ENCODE assay signal across 12 cellular contexts in genomic region chr6:6841571-6841970, GRCh38.
DNase-seq lines count a peak whose midpoint lies in the region; ATAC-seq and TF ChIP-seq lines count a peak whose summit lies in the region.
"Had no signal": no experiment of that assay in that cellular context is flagged by ENCODE, and none has a peak within 500 bp of the region (broad histone marks: within the 10 kb centered on the region; RNA-seq: fewer than 3 reads in every experiment).

No MANE protein-coding gene starts in this region.

- no peaks in the 10 kb centered on the region for H3K36me3 Mint-ChIP-seq in Calu3 (ENCODE audit: insufficient read depth, unreplicated experiment)

- intact Hi-C loops in Calu3 (cut with micrococcal nuclease; ENCODE audit: unreplicated experiment) = no loop called here
- intact Hi-C loops in sigmoid colon (cut with DNase I) = no loop called here

- TF ChIP-seq CTCF in Calu3 (IDR thresholded peaks at IDR 0.05; ENCODE audit: unreplicated experiment) (no peak), HL-60 (IDR thresholded peaks at IDR 0.05; ENCODE audit: insufficient read depth, low read length) (no peak), sigmoid colon (IDR thresholded peaks at IDR 0.05) (no peak)

- H3K4me1 Mint-ChIP-seq in Calu3 (ENCODE audit: low read depth, unreplicated experiment) = peaks cover 31% of the 10 kb centered on the region
- H3K4me1 Mint-ChIP-seq: activated CD4-positive, alpha-beta memory T cell treated with anti-CD3 and anti-CD28 coated beads, Interleukin-2, amount 10 ng/mL, durations not matched to agents 7 days and 5 days had no signal

- H3K4me3 Mint-ChIP-seq in Calu3 (ENCODE audit: low read depth, unreplicated experiment) = no peak overlapping the region
- H3K4me3 Mint-ChIP-seq: activated CD4-positive, alpha-beta memory T cell treated with anti-CD3 and anti-CD28 coated beads, Interleukin-2, amount 10 ng/mL, durations not matched to agents 7 days and 5 days; natural killer cell had no signal

- H3K27me3 ChIP-seq in HL-60 (ENCODE audit: insufficient read depth, poor library complexity, severe bottlenecking) (no peaks in the 10 kb centered on the region), sigmoid colon (no peaks in the 10 kb centered on the region)
- H3K27me3 ChIP-seq: gastrocnemius medialis had no signal

- H3K9me3 Mint-ChIP-seq in Calu3 (ENCODE audit: low read depth, unreplicated experiment) = peaks cover 3% of the 10 kb centered on the region

- CTCF ChIA-PET in Calu3 (lab: Charles Lee) = interaction anchor here (0.7 kb wide), 1 partner anchor 17 kb away, joined by 3 read pairs; no protein-coding TSS in a partner anchor

- no peaks in the 10 kb centered on the region for H3K36me3 ChIP-seq in sigmoid colon
- H3K36me3 ChIP-seq: gastrocnemius medialis had no signal

- H3K4me1 ChIP-seq in sigmoid colon = no peaks in the 10 kb centered on the region
- H3K4me1 ChIP-seq: gastrocnemius medialis had no signal

- H3K27me3 Mint-ChIP-seq in Calu3 (ENCODE audit: unreplicated experiment) = no peaks in the 10 kb centered on the region

- no peak for TF ChIP-seq POLR2A in sigmoid colon (IDR thresholded peaks at IDR 0.05)

- DNase-seq in Calu3 = no peak
- peak in 1 of 2 experiments; percentile 47 for DNase-seq in HL-60 (ENCODE audit: low read depth in 1 of 2, low spot score in 1 of 2)
- DNase-seq in RPMI8226 = peak; percentile 61
- DNase-seq in medulla oblongata (ENCODE audit: extremely low spot score) = peak; percentile 28
- DNase-seq in sigmoid colon = no peak
- DNase-seq: activated CD4-positive, alpha-beta memory T cell treated with anti-CD3 and anti-CD28 coated beads, Interleukin-2, amount 10 ng/mL, durations not matched to agents 7 days and 5 days; gastrocnemius medialis; GM23248; natural killer cell; NCI-H1930 had no signal

- H3K27ac Mint-ChIP-seq in Calu3 (ENCODE audit: unreplicated experiment) = peak overlapping the region; percentile 17
- H3K27ac Mint-ChIP-seq: activated CD4-positive, alpha-beta memory T cell treated with anti-CD3 and anti-CD28 coated beads, Interleukin-2, amount 10 ng/mL, durations not matched to agents 7 days and 5 days; natural killer cell had no signal

- no peak for TF ChIP-seq EP300 in sigmoid colon (IDR thresholded peaks at IDR 0.05)

- no TSS peak for BruUV-seq in Calu3 (replicated peaks; lab: Mats Ljungman, UMichigan)

- H3K4me3 ChIP-seq in HL-60 (replicated peaks; ENCODE audit: insufficient read depth, low read length) = no peak overlapping the region
- no peak overlapping the region for H3K4me3 ChIP-seq in sigmoid colon
- H3K4me3 ChIP-seq: gastrocnemius medialis, GM23248 had no signal

- 62 to 71% methylated on average over 3 of the region's 3 CpGs for WGBS in sigmoid colon, 2 donors

- H3K27ac ChIP-seq in HL-60 (replicated peaks) (peak overlapping the region; percentile 50), sigmoid colon (no peak overlapping the region)
- H3K27ac ChIP-seq: gastrocnemius medialis, GM23248 had no signal

- peaks cover 0 to 4% (median 0%) of the 10 kb centered on the region in 4 donors for H3K9me3 ChIP-seq in sigmoid colon
- H3K9me3 ChIP-seq: gastrocnemius medialis had no signal

- no peak for ATAC-seq in GM19452 (IDR thresholded peaks at IDR 0.05; ENCODE audit: unreplicated experiment)
- no peak for ATAC-seq in HG03196 (IDR thresholded peaks at IDR 0.05; ENCODE audit: unreplicated experiment)

Comparison
In these comparisons a context has a peak if more than half of its experiments do, and no peak if none do; other contexts are left out.
1. DNase-seq: peak in RPMI8226 (single experiment) and medulla oblongata (single experiment); none in Calu3 (single experiment) and sigmoid colon (single experiment).